Comparison of ENCODE assay signal across 12 cellular contexts in genomic region chr18:48780151-48781001, GRCh38.
DNase-seq lines count a peak whose midpoint lies in the region; ATAC-seq and TF ChIP-seq lines count a peak whose summit lies in the region.
"Had no signal": no experiment of that assay in that cellular context is flagged by ENCODE, and none has a peak within 500 bp of the region (broad histone marks: within the 10 kb centered on the region; RNA-seq: fewer than 3 reads in every experiment).

No MANE protein-coding gene starts in this region.

- H3K79me2 ChIP-seq in smooth muscle cell (ENCODE audit: low read depth) = peaks cover 23% of the 10 kb centered on the region

- H3F3A ChIP-seq in smooth muscle cell (ENCODE audit: low read depth) = peaks cover 36% of the 10 kb centered on the region

- peak overlapping the region; percentile 82 for H3K9ac ChIP-seq in smooth muscle cell (ENCODE audit: low read depth)

- H3K4me3 ChIP-seq in brain microvascular endothelial cell (ENCODE audit: low read depth, low read length) (no peak overlapping the region), smooth muscle cell (no peak overlapping the region)

- H3K36me3 ChIP-seq in brain microvascular endothelial cell (replicated peaks) (no peaks in the 10 kb centered on the region), smooth muscle cell (ENCODE audit: low read depth) (no peaks in the 10 kb centered on the region)

- H3K4me1 ChIP-seq in smooth muscle cell (ENCODE audit: low read depth) = peaks cover 55% of the 10 kb centered on the region
- H3K4me1 ChIP-seq: foreskin keratinocyte had no signal

- no peaks in the 10 kb centered on the region for H4K20me1 ChIP-seq in smooth muscle cell (ENCODE audit: low read depth)

- in situ Hi-C loops in brain microvascular endothelial cell (cut with HindIII; ENCODE audit: low pct_ligation_motif_present, low sequenced_read_pairs) = no loop called here

- ATAC-seq in GM18868 (IDR thresholded peaks at IDR 0.05; ENCODE audit: unreplicated experiment) (no peak), HG03442 (IDR thresholded peaks at IDR 0.05; ENCODE audit: unreplicated experiment) (no peak)
- ATAC-seq: foreskin keratinocyte, natural killer cell had no signal

- no peaks in the 10 kb centered on the region for H3K9me3 ChIP-seq in smooth muscle cell (replicated peaks; ENCODE audit: low read depth)

- peak overlapping the region; percentile 69 for H3K4me2 ChIP-seq in smooth muscle cell

- H3K27me3 ChIP-seq in brain microvascular endothelial cell (replicated peaks) = no peaks in the 10 kb centered on the region
- H3K27me3 ChIP-seq in smooth muscle cell (ENCODE audit: low read depth) = no peaks in the 10 kb centered on the region
- H3K27me3 ChIP-seq: foreskin keratinocyte had no signal

- 32% methylated on average over 19 of the region's 19 CpGs for WGBS in smooth muscle cell (ENCODE audit: low lambda C conversion rate)

- H3K27ac ChIP-seq in brain microvascular endothelial cell (peak overlapping the region; percentile 76), smooth muscle cell (ENCODE audit: low read depth) (peak overlapping the region; percentile 97)
- H3K27ac ChIP-seq: foreskin keratinocyte had no signal

- no peak overlapping the region for H2AFZ ChIP-seq in smooth muscle cell (ENCODE audit: low read depth)

- TF ChIP-seq CTCF in brain microvascular endothelial cell (IDR thresholded peaks at IDR 0.05; ENCODE audit: low read depth, low read length, missing control alignments) (no peak), smooth muscle cell (IDR thresholded peaks at IDR 0.05; ENCODE audit: borderline replicate concordance, insufficient read depth, poor library complexity, severe bottlenecking) (no peak)

- DNase-seq in GM03348 (ENCODE audit: low spot score) (peak; percentile 36), brain microvascular endothelial cell (no peak), left kidney (ENCODE audit: low read depth, low spot score) (peak; percentile 94), smooth muscle cell (lab: John Stamatoyannopoulos, UW; ENCODE audit: unreplicated experiment) (no peak), NCI-H524 treated with DMSO at 0.1 percent for 48 hours (lab: John Stamatoyannopoulos, UW) (no peak)
- DNase-seq in activated effector memory CD4-positive, alpha-beta T cell treated with Interleukin-2 at 50 U/mL for 16 hours = no peak
- DNase-seq: activated effector memory CD4-positive, alpha-beta T cell treated with anti-CD3 and anti-CD28 coated beads, Interleukin-2, amount 50 U/mL, for 16 hours; foreskin keratinocyte; natural killer cell; T-helper 1 cell had no signal

Comparison
In these comparisons a context has a peak if more than half of its experiments do, and no peak if none do; other contexts are left out.
1. DNase-seq: peak in GM03348 (single experiment) and left kidney (single experiment); none in brain microvascular endothelial cell (single experiment), smooth muscle cell (single experiment), activated effector memory CD4-positive, alpha-beta T cell treated with Interleukin-2 at 50 U/mL for 16 hours (single experiment) and NCI-H524 treated with DMSO at 0.1 percent for 48 hours (single experiment).